ENCODE assay signal across 13 cellular contexts in the genomic region with DNA sequence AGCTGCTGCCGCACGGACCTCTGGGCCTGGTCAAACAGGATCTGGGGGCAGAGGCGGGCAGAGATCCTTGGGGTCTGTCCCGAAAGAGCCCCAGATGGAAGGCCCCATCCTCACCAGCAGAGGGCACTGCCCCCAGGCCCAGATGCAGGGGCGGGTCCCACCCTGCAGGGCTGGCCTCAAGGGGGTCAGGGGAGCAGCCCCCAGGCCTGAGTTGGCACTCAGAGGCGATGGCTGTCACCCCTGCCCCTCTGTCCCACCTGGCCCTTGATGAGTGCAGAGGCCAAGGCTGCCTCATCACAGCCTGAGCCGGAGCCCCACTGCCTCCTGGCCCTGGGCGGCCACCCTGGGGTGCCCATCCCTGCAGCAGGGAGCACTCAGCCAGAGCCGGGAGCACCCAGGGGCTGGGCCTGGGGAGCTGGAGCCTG. TPM values are rescaled to one million over a fixed set of nuclear protein-coding genes. Genes with fewer than 3 reads are reported as not detected.
DNase-seq lines count a peak whose midpoint lies in the region; ATAC-seq, FAIRE-seq and TF ChIP-seq lines count a peak whose summit lies in the region.
"Had no signal": no experiment of that assay in that cellular context is flagged by ENCODE, and none has a peak within 500 bp of the region (broad histone marks: within the 10 kb centered on the region; RNA-seq: fewer than 3 reads in every experiment).

No MANE protein-coding gene starts in this region.

- peak overlapping the region; percentile 71 for H4K8ac ChIP-seq in H1 (ENCODE audit: extremely low read depth, insufficient read depth, low read length)

- H2BK15ac ChIP-seq in H1 (ENCODE audit: low read length), result no peak overlapping the region

- POLR2A ChIA-PET in H1 (lab: Charles Lee; ENCODE audit: partially characterized antibody), result interaction anchor here (1.0 to 2.9 kb wide), 4 partner anchors 10 to 73 kb away, joined by 3 to 11 read pairs (median 4); a partner anchor contains a TSS

- H3K23me2 ChIP-seq in H1 (ENCODE audit: low read depth, low read length), result peaks cover 3% of the 10 kb centered on the region; the same call in 1 of the 2 replicates

- H3K18ac ChIP-seq in H1 (ENCODE audit: extremely low read depth, low read length), result no peak overlapping the region

- H3K9me3 ChIP-seq in H1 (ENCODE audit: insufficient read depth in 2 of 2, low read depth in 1 of 2, low read length in 1 of 2), result no peaks in the 10 kb centered on the region
- H3K9me3 ChIP-seq: thyroid gland had no signal

- H4K5ac ChIP-seq in H1 (ENCODE audit: insufficient read length, low read depth, low read length), result no peak overlapping the region

- H3K4me3 ChIP-seq in LNCaP clone FGC (ENCODE audit: low read depth, low read length) (no peak overlapping the region), H1 (ENCODE audit: extremely low read depth in 1 of 4, insufficient read depth in 2 of 4, low read depth in 3 of 4, low read length in 4 of 4) (no peak overlapping the region)
- H3K4me3 ChIP-seq: GM23248, thyroid gland had no signal

- 86% methylated on average over 7 of the region's 9 CpGs; no CpG with 5 or more reads in 1 of the 2 experiments for WGBS in H1 (ENCODE audit: extremely low coverage in 1 of 2, insufficient coverage in 1 of 2, insufficient read length in 1 of 2, insufficient replicate concordance in 2 of 2, low coverage in 1 of 2, low lambda C conversion rate in 2 of 2, missing lambda C conversion rate in 1 of 2), 2 experiments

- H3K36me3 ChIP-seq in H1 (ENCODE audit: control insufficient read depth in 2 of 4, insufficient read depth in 4 of 4, low read length in 3 of 4), result peaks cover 0 to 4% (median 0%) of the 10 kb centered on the region in 4 experiments; a peak in 1 of 8 replicates

- H3K9me3 Mint-ChIP-seq in progenitor cell of endocrine pancreas (ENCODE audit: low read depth), result no peaks in the 10 kb centered on the region
- no peaks in the 10 kb centered on the region for H3K9me3 Mint-ChIP-seq in activated naive CD8-positive, alpha-beta T cell treated with anti-CD3 and anti-CD28 coated beads, Interleukin-2, amount 50 U/mL, for 24 hours

- H4K91ac ChIP-seq in H1 (replicated peaks; ENCODE audit: insufficient read length, low read length), result no peak overlapping the region

- H3K36me3 Mint-ChIP-seq in progenitor cell of endocrine pancreas (ENCODE audit: insufficient read depth), result no peaks in the 10 kb centered on the region
- no peaks in the 10 kb centered on the region for H3K36me3 Mint-ChIP-seq in activated naive CD8-positive, alpha-beta T cell treated with anti-CD3 and anti-CD28 coated beads, Interleukin-2, amount 50 U/mL, for 24 hours (ENCODE audit: low read depth)

- H3K14ac ChIP-seq in H1 (ENCODE audit: insufficient read length), result no peak overlapping the region

- FAIRE-seq in H1 (lab: Jason Lieb, UNC), result no peak

- DNase-seq in NCI-H82 (lab: John Stamatoyannopoulos, UW) (peak; percentile 46), NCI-H82 treated with DMSO at 0.1 percent for 48 hours (lab: John Stamatoyannopoulos, UW; ENCODE audit: unreplicated experiment) (no peak), LNCaP clone FGC (ENCODE audit: low read depth) (no peak), H1 (ENCODE audit: low read depth in 1 of 2, low spot score in 2 of 2) (peak in 1 of 2 experiments; percentile 75), progenitor cell of endocrine pancreas (ENCODE audit: low spot score, unreplicated experiment) (no peak), NCI-H2196 (lab: John Stamatoyannopoulos, UW; ENCODE audit: unreplicated experiment) (no peak)
- DNase-seq in activated naive CD8-positive, alpha-beta T cell treated with anti-CD3 and anti-CD28 coated beads, Interleukin-2, amount 50 U/mL, for 24 hours, result no peak
- DNase-seq: activated CD4-positive, alpha-beta T cell treated with anti-CD3 and anti-CD28 coated beads for 4 hours; GM23248; NCI-H1436; stimulated activated CD4-positive, alpha-beta T cell treated with anti-CD3 and anti-CD28 coated beads, Interleukin-2, amount 100 ng/mL, for 24 hours; thyroid gland had no signal

- no peak for TF ChIP-seq EP300 in H1 (IDR thresholded peaks at IDR 0.05; ENCODE audit: borderline replicate concordance in 1 of 2, low read depth in 2 of 2, low read length in 2 of 2)

- no peak overlapping the region for H2AFZ ChIP-seq in H1 (ENCODE audit: low read length)
- H2AFZ ChIP-seq: GM23248 had no signal

- peaks cover 0 to 6% of the 10 kb centered on the region in 2 experiments; a peak in 1 of 4 replicates for H3K79me2 ChIP-seq in H1 (ENCODE audit: control insufficient read depth in 1 of 2, insufficient read depth in 2 of 2, low read length in 2 of 2)

- peaks cover 4% of the 10 kb centered on the region; the same call in 1 of the 2 replicates for H3K79me1 ChIP-seq in H1 (ENCODE audit: low read depth, low read length)

- H2BK5ac ChIP-seq in H1 (ENCODE audit: low read depth, low read length), result no peak overlapping the region

- H2BK12ac ChIP-seq in H1 (ENCODE audit: low read depth, low read length), result no peak overlapping the region

- TF ChIP-seq POLR2A in H1 (IDR thresholded peaks at IDR 0.05; ENCODE audit: control extremely low read depth in 1 of 2, low read depth in 2 of 2, low read length in 2 of 2), result no peak

- H3K4me1 Mint-ChIP-seq in progenitor cell of endocrine pancreas (ENCODE audit: low read depth), result peaks cover 12% of the 10 kb centered on the region
- H3K4me1 Mint-ChIP-seq in activated naive CD8-positive, alpha-beta T cell treated with anti-CD3 and anti-CD28 coated beads, Interleukin-2, amount 50 U/mL, for 24 hours, result peaks cover 21% of the 10 kb centered on the region

- no peaks in the 10 kb centered on the region for H3K27me3 Mint-ChIP-seq in progenitor cell of endocrine pancreas
- H3K27me3 Mint-ChIP-seq in activated naive CD8-positive, alpha-beta T cell treated with anti-CD3 and anti-CD28 coated beads, Interleukin-2, amount 50 U/mL, for 24 hours, result no peaks in the 10 kb centered on the region

- no peak for ATAC-seq in activated naive CD8-positive, alpha-beta T cell treated with anti-CD3 and anti-CD28 coated beads, Interleukin-2, amount 50 U/mL, for 24 hours
- ATAC-seq in HG02973 (IDR thresholded peaks at IDR 0.05; ENCODE audit: unreplicated experiment), result no peak

- peaks cover 5 to 21% of the 10 kb centered on the region in 2 experiments for H4K20me1 ChIP-seq in H1 (replicated peaks in 1 of 2; ENCODE audit: control insufficient read depth in 1 of 2, insufficient read depth in 2 of 2, low read length in 2 of 2)

- H3K27me3 ChIP-seq in H1 (replicated peaks in 1 of 4; ENCODE audit: control insufficient read depth in 3 of 4, extremely low read depth in 1 of 4, insufficient read depth in 3 of 4, low read length in 3 of 4), result peaks cover 0 to 2% (median under 1%) of the 10 kb centered on the region in 4 experiments; a peak in 1 of 7 replicates
- H3K27me3 ChIP-seq: thyroid gland had no signal

- H3K56ac ChIP-seq in H1 (replicated peaks; ENCODE audit: insufficient read length, low read depth, low read length), result no peak overlapping the region

- no peak overlapping the region for H3K4me3 Mint-ChIP-seq in progenitor cell of endocrine pancreas (ENCODE audit: low read depth)
- no peak overlapping the region for H3K4me3 Mint-ChIP-seq in activated naive CD8-positive, alpha-beta T cell treated with anti-CD3 and anti-CD28 coated beads, Interleukin-2, amount 50 U/mL, for 24 hours

- no peak overlapping the region for H3K27ac Mint-ChIP-seq in progenitor cell of endocrine pancreas
- no peak overlapping the region for H3K27ac Mint-ChIP-seq in activated naive CD8-positive, alpha-beta T cell treated with anti-CD3 and anti-CD28 coated beads, Interleukin-2, amount 50 U/mL, for 24 hours

- no peak overlapping the region for H2BK20ac ChIP-seq in H1 (ENCODE audit: low read length)

- peak; percentile 20 to 35; a peak in 1 of 4 replicates for TF ChIP-seq RAD21 in H1 (IDR thresholded peaks at IDR 0.05 in 1 of 2, conservative IDR thresholded peaks at IDR 0.05 in 1 of 2; ENCODE audit: low read depth in 2 of 2, low read length in 2 of 2)

- CTCF ChIA-PET in H1 (lab: Charles Lee; ENCODE audit: partially characterized antibody), result interaction anchor here (0.5 to 2.7 kb wide), 7 partner anchors 7 to 308 kb away, joined by 3 to 13 read pairs (median 3); no protein-coding TSS in a partner anchor

- H3K9ac ChIP-seq in H1 (replicated peaks in 1 of 4; ENCODE audit: extremely low read depth in 1 of 4, low read depth in 3 of 4, low read length in 3 of 4), result peak overlapping the region in 2 of 4 experiments; percentile 3 to 8; a peak in 1 of 7 replicates
- H3K9ac ChIP-seq: GM23248 had no signal

- peak; percentile 42 for TF ChIP-seq CTCF in LNCaP clone FGC (IDR thresholded peaks at IDR 0.05; ENCODE audit: control insufficient read depth, extremely low read depth, insufficient read depth)
- peak in 2 of 3 experiments; percentile 78 to 79; a peak in 3 of 4 replicates for TF ChIP-seq CTCF in H1 (IDR thresholded peaks at IDR 0.05; ENCODE audit: control extremely low read depth in 1 of 3, insufficient read depth in 1 of 3, low read depth in 1 of 3, low read length in 3 of 3)
- TF ChIP-seq CTCF in progenitor cell of endocrine pancreas (IDR thresholded peaks at IDR 0.05; ENCODE audit: unreplicated experiment), result peak; percentile 56

- H3K4ac ChIP-seq in H1 (replicated peaks; ENCODE audit: insufficient read length, low read depth, low read length), result no peak overlapping the region

- H2BK120ac ChIP-seq in H1 (replicated peaks; ENCODE audit: low read depth, low read length), result no peak overlapping the region

- no peak overlapping the region for H3K23ac ChIP-seq in H1 (ENCODE audit: insufficient read length)

- peaks cover 0 to 30% (median 22%) of the 10 kb centered on the region in 4 experiments; a peak in 6 of 7 replicates for H3K4me1 ChIP-seq in H1 (replicated peaks in 1 of 4; ENCODE audit: control insufficient read depth in 3 of 4, insufficient read depth in 4 of 4, low read length in 3 of 4)

- H2AK5ac ChIP-seq in H1 (ENCODE audit: low read depth, low read length), result no peak overlapping the region; the same call in 1 of the 2 replicates

- H3K27ac ChIP-seq in H1 (ENCODE audit: low read depth, low read length), result no peak overlapping the region
- H3K27ac ChIP-seq: GM23248, thyroid gland had no signal

- no peak overlapping the region for H3K4me2 ChIP-seq in H1 (ENCODE audit: insufficient read depth in 1 of 2, low read depth in 2 of 2, low read length in 2 of 2)

RNA-seq across cellular contexts. Expression of a gene that starts 5.7 kb away (rescaled TPM):
- total RNA-seq in H1 (2021; fragmentation: NEBNext Ultra II Directional; extraction: Animal tissue kit (Norgen Biotek cat#: 25700)), result 26.5 and 28.3 TPM in 2 replicates
- polyA plus RNA-seq in H1 (2011; rRNA removed), result 14.8 and 30.0 TPM in 2 replicates
- 28.0 TPM for polyA plus RNA-seq in H1 (2011; cell fraction: cytosol; rRNA removed)
- polyA plus RNA-seq in H1 (2011; cell fraction: nucleus; rRNA removed), result 219 TPM
- 20.5 to 39.7 TPM (median 32.1 TPM) in 4 replicates for polyA plus RNA-seq in H1 (2012, experiment 1 of 2)
- polyA plus RNA-seq in H1 (2012, experiment 2 of 2), result 14.0 TPM
- polyA plus RNA-seq in H1 (2013, experiment 1 of 2), result 12.2 TPM
- polyA plus RNA-seq in H1 (2013, experiment 2 of 2), result 12.2 TPM
- polyA minus RNA-seq in H1 (2011; rRNA and poly(A)+ RNA removed), result 9.1 and 13.0 TPM in 2 replicates
- 26.1 TPM for polyA minus RNA-seq in H1 (2011; cell fraction: cytosol; rRNA and poly(A)+ RNA removed)
- 39.2 TPM for polyA minus RNA-seq in H1 (2011; cell fraction: nucleus; rRNA and poly(A)+ RNA removed)
- 111 and 124 TPM in 2 replicates for total RNA-seq in progenitor cell of endocrine pancreas

RNA-seq across cellular contexts. Expression of a gene that starts 6.4 kb away (rescaled TPM):
- 38.8 and 40.1 TPM in 2 replicates for total RNA-seq in H1 (2021; fragmentation: NEBNext Ultra II Directional; extraction: Animal tissue kit (Norgen Biotek cat#: 25700))
- 87.4 and 108 TPM in 2 replicates for polyA plus RNA-seq in H1 (2011; rRNA removed)
- 56.9 TPM for polyA plus RNA-seq in H1 (2011; cell fraction: cytosol; rRNA removed)
- 65.9 TPM for polyA plus RNA-seq in H1 (2011; cell fraction: nucleus; rRNA removed)
- polyA plus RNA-seq in H1 (2012, experiment 1 of 2), result 19.3 to 37.6 TPM (median 34.0 TPM) in 4 replicates
- 38.4 TPM for polyA plus RNA-seq in H1 (2012, experiment 2 of 2)
- polyA plus RNA-seq in H1 (2013, experiment 1 of 2), result 27.2 TPM
- 25.7 TPM for polyA plus RNA-seq in H1 (2013, experiment 2 of 2)
- polyA minus RNA-seq in H1 (2011; rRNA and poly(A)+ RNA removed), result 8.7 and 9.3 TPM in 2 replicates
- polyA minus RNA-seq in H1 (2011; cell fraction: cytosol; rRNA and poly(A)+ RNA removed), result 14.0 TPM
- 30.1 TPM for polyA minus RNA-seq in H1 (2011; cell fraction: nucleus; rRNA and poly(A)+ RNA removed)
- 13.8 and 17.9 TPM in 2 replicates for total RNA-seq in progenitor cell of endocrine pancreas

RNA-seq across cellular contexts. Expression of a gene that starts 21.8 kb away (rescaled TPM):
- total RNA-seq in H1 (2021; fragmentation: NEBNext Ultra II Directional; extraction: Animal tissue kit (Norgen Biotek cat#: 25700)), result 0.90 and 1.2 TPM in 2 replicates
- 2.5 and 4.1 TPM in 2 replicates for polyA plus RNA-seq in H1 (2011; rRNA removed)
- 3.6 TPM for polyA plus RNA-seq in H1 (2011; cell fraction: cytosol; rRNA removed)
- 29.6 TPM for polyA plus RNA-seq in H1 (2011; cell fraction: nucleus; rRNA removed)
- polyA plus RNA-seq in H1 (2012, experiment 1 of 2), result 1.3 to 4.3 TPM (median 2.9 TPM) in 4 replicates
- 0.54 TPM for polyA plus RNA-seq in H1 (2012, experiment 2 of 2)
- 1.8 TPM for polyA plus RNA-seq in H1 (2013, experiment 1 of 2)
- 1.0 TPM for polyA plus RNA-seq in H1 (2013, experiment 2 of 2)
- 0.24 and 0.38 TPM in 2 replicates for polyA minus RNA-seq in H1 (2011; rRNA and poly(A)+ RNA removed)
- 0.66 TPM for polyA minus RNA-seq in H1 (2011; cell fraction: cytosol; rRNA and poly(A)+ RNA removed)
- polyA minus RNA-seq in H1 (2011; cell fraction: nucleus; rRNA and poly(A)+ RNA removed), result 2.7 TPM
- 7.4 and 11.3 TPM in 2 replicates for total RNA-seq in progenitor cell of endocrine pancreas

RNA-seq across cellular contexts. Expression of a gene that starts 22.4 kb away (rescaled TPM):
- 113 and 116 TPM in 2 replicates for total RNA-seq in H1 (2021; fragmentation: NEBNext Ultra II Directional; extraction: Animal tissue kit (Norgen Biotek cat#: 25700))
- 243 and 324 TPM in 2 replicates for polyA plus RNA-seq in H1 (2011; rRNA removed)
- polyA plus RNA-seq in H1 (2011; cell fraction: cytosol; rRNA removed), result 210 TPM
- 662 TPM for polyA plus RNA-seq in H1 (2011; cell fraction: nucleus; rRNA removed)
- polyA plus RNA-seq in H1 (2012, experiment 1 of 2), result 121 to 180 TPM (median 164 TPM) in 4 replicates
- polyA plus RNA-seq in H1 (2012, experiment 2 of 2), result 131 TPM
- polyA plus RNA-seq in H1 (2013, experiment 1 of 2), result 99.2 TPM
- polyA plus RNA-seq in H1 (2013, experiment 2 of 2), result 89.5 TPM
- polyA minus RNA-seq in H1 (2011; rRNA and poly(A)+ RNA removed), result 115 and 144 TPM in 2 replicates
- 86.7 TPM for polyA minus RNA-seq in H1 (2011; cell fraction: cytosol; rRNA and poly(A)+ RNA removed)
- 144 TPM for polyA minus RNA-seq in H1 (2011; cell fraction: nucleus; rRNA and poly(A)+ RNA removed)
- total RNA-seq in progenitor cell of endocrine pancreas, result 163 and 177 TPM in 2 replicates

RNA-seq across cellular contexts. Expression of a gene that starts 22.6 kb away (rescaled TPM):
- total RNA-seq in H1 (2021; fragmentation: NEBNext Ultra II Directional; extraction: Animal tissue kit (Norgen Biotek cat#: 25700)), result 10.6 and 13.3 TPM in 2 replicates
- 8.1 and 13.4 TPM in 2 replicates for polyA plus RNA-seq in H1 (2011; rRNA removed)
- polyA plus RNA-seq in H1 (2011; cell fraction: cytosol; rRNA removed), result 7.0 TPM
- polyA plus RNA-seq in H1 (2011; cell fraction: nucleus; rRNA removed), result 8.0 TPM
- 5.8 to 8.6 TPM (median 8.1 TPM) in 4 replicates for polyA plus RNA-seq in H1 (2012, experiment 1 of 2)
- 9.5 TPM for polyA plus RNA-seq in H1 (2012, experiment 2 of 2)
- 10.1 TPM for polyA plus RNA-seq in H1 (2013, experiment 1 of 2)
- 9.7 TPM for polyA plus RNA-seq in H1 (2013, experiment 2 of 2)
- polyA minus RNA-seq in H1 (2011; rRNA and poly(A)+ RNA removed), result 2.2 and 3.2 TPM in 2 replicates
- 6.8 TPM for polyA minus RNA-seq in H1 (2011; cell fraction: cytosol; rRNA and poly(A)+ RNA removed)
- 11.6 TPM for polyA minus RNA-seq in H1 (2011; cell fraction: nucleus; rRNA and poly(A)+ RNA removed)
- 16.8 and 17.5 TPM in 2 replicates for total RNA-seq in progenitor cell of endocrine pancreas
